Comparison of ENCODE assay signal across 16 cellular contexts in the genomic region with DNA sequence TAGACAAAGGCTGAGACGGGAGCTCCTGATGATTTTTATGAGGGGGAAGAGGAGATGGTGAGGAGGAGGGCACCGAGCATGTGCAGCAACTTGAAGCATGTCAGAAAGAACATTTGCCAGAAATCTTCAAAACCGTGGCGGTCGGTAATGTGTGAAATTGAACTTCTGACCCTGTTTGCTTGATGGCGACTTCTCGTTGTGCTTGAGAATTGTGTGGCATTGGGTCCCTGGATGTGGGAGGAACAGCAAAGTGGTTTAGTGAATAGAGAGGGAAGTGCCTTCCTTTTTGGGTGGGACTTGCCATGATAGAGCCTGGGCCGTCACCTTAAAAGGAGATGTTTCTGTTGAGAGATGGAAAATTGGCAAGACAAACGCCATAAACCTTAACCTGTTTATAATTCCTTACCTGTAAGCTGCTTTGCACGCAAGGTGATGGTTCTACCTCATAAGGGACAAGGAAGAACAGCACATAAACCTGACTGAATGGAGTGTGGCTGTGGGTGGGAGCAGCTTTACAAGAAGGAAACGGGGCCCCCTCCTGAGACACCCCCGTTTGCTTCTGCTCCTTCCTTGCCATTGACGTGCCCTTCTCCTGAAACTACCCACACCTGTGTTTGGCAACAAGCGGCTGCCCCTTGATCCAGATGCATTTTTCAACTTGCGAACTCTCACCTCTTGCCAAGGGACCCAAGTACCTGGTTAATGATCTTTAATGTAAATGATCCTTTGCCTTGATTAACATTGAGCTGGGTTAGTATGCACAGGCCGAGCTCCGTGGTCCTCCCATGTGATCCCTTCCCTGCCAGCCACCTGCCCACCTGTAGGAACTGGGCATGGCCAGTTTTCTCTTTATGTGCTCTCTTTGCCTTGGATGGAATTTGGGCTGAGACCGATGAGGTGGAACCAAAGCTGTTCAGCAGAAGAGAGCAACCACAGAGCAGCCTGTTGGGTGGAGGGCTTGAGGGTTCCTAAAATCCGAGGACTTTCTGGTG.
DNase-seq lines count a peak whose midpoint lies in the region; ATAC-seq, FAIRE-seq and TF ChIP-seq lines count a peak whose summit lies in the region.
"Had no signal": no experiment of that assay in that cellular context is flagged by ENCODE, and none has a peak within 500 bp of the region (broad histone marks: within the 10 kb centered on the region; RNA-seq: fewer than 3 reads in every experiment).

No MANE protein-coding gene starts in this region.

- no peak overlapping the region for H4K8ac ChIP-seq in H9 (replicated peaks; ENCODE audit: insufficient read length, low read depth, low read length)

- WGBS in H9 (ENCODE audit: extremely low coverage, insufficient read length, low lambda C conversion rate), result no CpG with 5 or more reads among the region's 19 CpGs

- H3K9ac ChIP-seq in H9 (ENCODE audit: extremely low read depth, insufficient read length, low read length) (no peak overlapping the region), PC-3 (ENCODE audit: low read length) (no peak overlapping the region), keratinocyte (ENCODE audit: control insufficient read depth, extremely low read depth, insufficient read depth, low read length) (no peak overlapping the region)

- no peak overlapping the region for H4K91ac ChIP-seq in H9 (ENCODE audit: insufficient read length, low read depth, low read length)

- H3K18ac ChIP-seq in H9 (ENCODE audit: insufficient read length, low read depth, low read length), result no peak overlapping the region

- H3K4me2 ChIP-seq in H9 (ENCODE audit: insufficient read depth, insufficient read length, low read length), result peak overlapping the region; percentile 57
- peak overlapping the region; percentile 60; the same call in 1 of the 2 replicates for H3K4me2 ChIP-seq in PC-3 (ENCODE audit: low read length)
- H3K4me2 ChIP-seq in keratinocyte (ENCODE audit: control insufficient read depth, extremely low read depth, insufficient read depth, low read depth, low read length), result peak overlapping the region; percentile 88

- no peak overlapping the region for H2AK5ac ChIP-seq in H9 (ENCODE audit: insufficient read length, low read length)

- H2BK15ac ChIP-seq in H9 (ENCODE audit: low read depth, low read length), result no peak overlapping the region

- H3F3A ChIP-seq in PC-3 (ENCODE audit: low read length, unreplicated experiment), result no peaks in the 10 kb centered on the region

- POLR2A ChIA-PET in PC-3 (lab: Charles Lee; ENCODE audit: unreplicated experiment), result no interaction called here

- no peak overlapping the region for H3T11ph ChIP-seq in H9 (ENCODE audit: low read length)

- H3K9me3 Mint-ChIP-seq in H9, result no peaks in the 10 kb centered on the region
- H3K9me3 Mint-ChIP-seq in stimulated activated memory B cell treated with anti-CD40 and anti-IgM and Interleukin-4, amounts not matched to agents 10 μg/mL and 1 μg/mL and 100 μg/mL, for 72 hours, result no peaks in the 10 kb centered on the region
- H3K9me3 Mint-ChIP-seq: activated naive CD8-positive, alpha-beta T cell treated with anti-CD3 and anti-CD28 coated beads for 36 hours; CD4-positive, alpha-beta T cell had no signal

- H3K27me3 ChIP-seq in H9 (ENCODE audit: insufficient read depth, low read length), result no peaks in the 10 kb centered on the region
- H3K27me3 ChIP-seq in PC-3 (ENCODE audit: low read length), result no peaks in the 10 kb centered on the region
- H3K27me3 ChIP-seq in keratinocyte (ENCODE audit: control insufficient read depth, extremely low read depth, insufficient read depth, low read length), result no peaks in the 10 kb centered on the region
- H3K27me3 ChIP-seq: right atrium auricular region had no signal

- H3K4me3 ChIP-seq in PC-3 (ENCODE audit: low read length) (no peak overlapping the region), keratinocyte (ENCODE audit: control insufficient read depth in 2 of 3, extremely low read depth in 1 of 3, insufficient read depth in 2 of 3, low read depth in 1 of 3, low read length in 3 of 3) (peak overlapping the region; percentile 1 to 91 (median 86))
- H3K4me3 ChIP-seq: coronary artery, right atrium auricular region had no signal

- no peak overlapping the region for H2BK12ac ChIP-seq in H9 (ENCODE audit: insufficient read length, low read depth, low read length)

- peak overlapping the region; percentile 50 to 77 for H3K4me3 Mint-ChIP-seq in H9
- H3K4me3 Mint-ChIP-seq in stimulated activated memory B cell treated with anti-CD40 and anti-IgM and Interleukin-4, amounts not matched to agents 10 μg/mL and 1 μg/mL and 100 μg/mL, for 72 hours, result peak overlapping the region; percentile 5

- CTCF ChIA-PET in PC-3 (lab: Charles Lee), result no interaction called here

- no peak overlapping the region for H3K56ac ChIP-seq in H9 (ENCODE audit: insufficient read length, low read depth, low read length)

- H3K4me1 Mint-ChIP-seq in H9, result peaks cover 58 to 64% of the 10 kb centered on the region in 2 experiments
- peaks cover 34% of the 10 kb centered on the region for H3K4me1 Mint-ChIP-seq in stimulated activated memory B cell treated with anti-CD40 and anti-IgM and Interleukin-4, amounts not matched to agents 10 μg/mL and 1 μg/mL and 100 μg/mL, for 72 hours

- intact Hi-C loops in PC-3 (cut with micrococcal nuclease), result loop anchor here (1.0 kb wide), 1 partner anchor 21 kb away; no protein-coding TSS in a partner anchor

- no peak for TF ChIP-seq CTCF in H9 (conservative IDR thresholded peaks at IDR 0.05)
- no peak for TF ChIP-seq CTCF in PC-3 (conservative IDR thresholded peaks at IDR 0.05; ENCODE audit: low read depth, low read length)
- no peak for TF ChIP-seq CTCF in keratinocyte (optimal IDR thresholded peaks at IDR 0.05 in 1 of 3, IDR thresholded peaks at IDR 0.05 in 1 of 3, conservative IDR thresholded peaks at IDR 0.05 in 1 of 3; ENCODE audit: extremely low read depth in 1 of 3, insufficient read depth in 2 of 3, low read length in 3 of 3)

- H3K36me3 Mint-ChIP-seq in H9 (ENCODE audit: insufficient read depth in 1 of 3, low read depth in 3 of 3), result no peaks in the 10 kb centered on the region
- no peaks in the 10 kb centered on the region for H3K36me3 Mint-ChIP-seq in stimulated activated memory B cell treated with anti-CD40 and anti-IgM and Interleukin-4, amounts not matched to agents 10 μg/mL and 1 μg/mL and 100 μg/mL, for 72 hours
- H3K36me3 Mint-ChIP-seq: activated naive CD8-positive, alpha-beta T cell treated with anti-CD3 and anti-CD28 coated beads for 36 hours had no signal

- DNase-seq in H9 (no peak), PC-3 (no peak), keratinocyte (ENCODE audit: low read depth, low spot score) (no peak)
- DNase-seq in central memory CD4-positive, alpha-beta T cell, result no peak
- DNase-seq: activated naive CD8-positive, alpha-beta T cell treated with anti-CD3 and anti-CD28 coated beads for 36 hours; CD4-positive, alpha-beta T cell; MM.1S; NCI-H446 treated with DMSO at 0.1 percent for 48 hours; substantia nigra had no signal

- no peak overlapping the region for H2AFZ ChIP-seq in H9 (ENCODE audit: low read length)
- H2AFZ ChIP-seq in PC-3 (ENCODE audit: low read length), result no peak overlapping the region
- H2AFZ ChIP-seq in keratinocyte (ENCODE audit: control insufficient read depth, low read length), result no peak overlapping the region

- H3K4me1 ChIP-seq in H9 (ENCODE audit: insufficient read depth, low read length) (peaks cover 19% of the 10 kb centered on the region; the same call in 1 of the 2 replicates), PC-3 (ENCODE audit: insufficient read depth, low read length) (peaks cover 34% of the 10 kb centered on the region), keratinocyte (ENCODE audit: control insufficient read depth, extremely low read depth, insufficient read depth, low read length) (peaks cover 21% of the 10 kb centered on the region)

- ATAC-seq in PC-3, result no peak
- no peak for ATAC-seq in stimulated activated memory B cell treated with anti-CD40 and anti-IgM and Interleukin-4, amounts not matched to agents 10 μg/mL and 1 μg/mL and 100 μg/mL, for 72 hours
- ATAC-seq in HG02678 (IDR thresholded peaks at IDR 0.05; ENCODE audit: unreplicated experiment), result no peak
- ATAC-seq in GM21825 (IDR thresholded peaks at IDR 0.05; ENCODE audit: unreplicated experiment), result no peak

- H3K27ac ChIP-seq in H9 (ENCODE audit: insufficient read length, low read depth, low read length) (no peak overlapping the region), PC-3 (ENCODE audit: low read length) (peak overlapping the region; percentile 59; the same call in 1 of the 2 replicates), keratinocyte (ENCODE audit: control insufficient read depth, insufficient read depth, low read length) (peak overlapping the region; percentile 80)
- H3K27ac ChIP-seq: coronary artery, HL-60, right atrium auricular region had no signal

- H3K27me3 Mint-ChIP-seq in H9 (ENCODE audit: low read depth), result no peaks in the 10 kb centered on the region
- no peaks in the 10 kb centered on the region for H3K27me3 Mint-ChIP-seq in stimulated activated memory B cell treated with anti-CD40 and anti-IgM and Interleukin-4, amounts not matched to agents 10 μg/mL and 1 μg/mL and 100 μg/mL, for 72 hours
- H3K27me3 Mint-ChIP-seq: activated naive CD8-positive, alpha-beta T cell treated with anti-CD3 and anti-CD28 coated beads for 36 hours had no signal

- H2BK5ac ChIP-seq in H9 (ENCODE audit: insufficient read length, low read length), result no peak overlapping the region

- no peak overlapping the region for H2BK20ac ChIP-seq in H9 (ENCODE audit: low read depth, low read length, poor library complexity, severe bottlenecking)

- no peak overlapping the region for H4K5ac ChIP-seq in H9 (ENCODE audit: insufficient read length, low read depth, low read length)

- H4K20me1 ChIP-seq in H9 (ENCODE audit: control insufficient read depth, insufficient read depth, insufficient read length), result no peaks in the 10 kb centered on the region
- H4K20me1 ChIP-seq in PC-3 (ENCODE audit: low read length), result peaks cover 4% of the 10 kb centered on the region; the same call in 1 of the 2 replicates
- no peaks in the 10 kb centered on the region for H4K20me1 ChIP-seq in keratinocyte (ENCODE audit: control insufficient read depth, extremely low read depth, insufficient read depth, low read length)

- H3K27ac Mint-ChIP-seq in H9, result peak overlapping the region; percentile 8 to 29 (median 11); a peak in 4 of 7 replicates
- peak overlapping the region; percentile 87 for H3K27ac Mint-ChIP-seq in stimulated activated memory B cell treated with anti-CD40 and anti-IgM and Interleukin-4, amounts not matched to agents 10 μg/mL and 1 μg/mL and 100 μg/mL, for 72 hours
- H3K27ac Mint-ChIP-seq: activated naive CD8-positive, alpha-beta T cell treated with anti-CD3 and anti-CD28 coated beads for 36 hours; CD4-positive, alpha-beta T cell had no signal

- H3K4ac ChIP-seq in H9 (ENCODE audit: low read depth, low read length), result no peak overlapping the region; the same call in 1 of the 2 replicates

- peak overlapping the region; percentile 42 for H3K14ac ChIP-seq in H9 (ENCODE audit: insufficient read depth, low read length)

- BruUV-seq in PC-3 (replicated peaks; lab: Mats Ljungman, UMichigan), result TSS peak; percentile 86

- dilution Hi-C loops in keratinocyte (cut with MboI; ENCODE audit: extremely low pct_ligation_motif_present, low sequenced_read_pairs), result no loop called here

- no peaks in the 10 kb centered on the region for H3K79me1 ChIP-seq in H9 (ENCODE audit: insufficient read depth, low read depth, low read length, poor library complexity, severe bottlenecking)

- H3K9me1 ChIP-seq in keratinocyte (ENCODE audit: control insufficient read depth, extremely low read depth, insufficient read depth, low read length), result peaks cover 3% of the 10 kb centered on the region

- H3K23ac ChIP-seq in H9 (ENCODE audit: insufficient read length, low read depth, low read length), result no peak overlapping the region

- peak; percentile 20 for FAIRE-seq in keratinocyte (lab: Jason Lieb, UNC)
- FAIRE-seq: TTC549 had no signal

- peaks cover 5% of the 10 kb centered on the region for H3K23me2 ChIP-seq in H9 (ENCODE audit: insufficient read length, low read depth, low read length, poor library complexity, severe bottlenecking)

- H3K79me2 ChIP-seq in H9 (ENCODE audit: insufficient read depth, low read length) (peaks cover 16% of the 10 kb centered on the region), PC-3 (ENCODE audit: low read length) (peaks cover 52% of the 10 kb centered on the region), keratinocyte (ENCODE audit: control insufficient read depth, insufficient read depth, low read length) (peaks cover 53% of the 10 kb centered on the region)

- H3K36me3 ChIP-seq in PC-3 (ENCODE audit: low read depth, low read length), result no peaks in the 10 kb centered on the region
- H3K36me3 ChIP-seq in keratinocyte (ENCODE audit: control insufficient read depth in 2 of 2, extremely low read depth in 1 of 2, insufficient read depth in 2 of 2, low read length in 2 of 2), result peaks cover 0 to 7% of the 10 kb centered on the region in 2 experiments
- H3K36me3 ChIP-seq: right atrium auricular region had no signal

- no peaks in the 10 kb centered on the region for H3K9me3 ChIP-seq in H9 (ENCODE audit: control insufficient read depth, low read depth, low read length)
- H3K9me3 ChIP-seq in PC-3 (ENCODE audit: low read length), result no peaks in the 10 kb centered on the region
- no peaks in the 10 kb centered on the region for H3K9me3 ChIP-seq in keratinocyte (ENCODE audit: control insufficient read depth, low read depth, low read length)
- H3K9me3 ChIP-seq: right atrium auricular region had no signal

- no peak overlapping the region for H2BK120ac ChIP-seq in H9 (ENCODE audit: low read depth, low read length, poor library complexity, severe bottlenecking)

- H3K9me2 ChIP-seq in PC-3 (replicated peaks; ENCODE audit: low read length), result no peaks in the 10 kb centered on the region
